In the genomic region with DNA sequence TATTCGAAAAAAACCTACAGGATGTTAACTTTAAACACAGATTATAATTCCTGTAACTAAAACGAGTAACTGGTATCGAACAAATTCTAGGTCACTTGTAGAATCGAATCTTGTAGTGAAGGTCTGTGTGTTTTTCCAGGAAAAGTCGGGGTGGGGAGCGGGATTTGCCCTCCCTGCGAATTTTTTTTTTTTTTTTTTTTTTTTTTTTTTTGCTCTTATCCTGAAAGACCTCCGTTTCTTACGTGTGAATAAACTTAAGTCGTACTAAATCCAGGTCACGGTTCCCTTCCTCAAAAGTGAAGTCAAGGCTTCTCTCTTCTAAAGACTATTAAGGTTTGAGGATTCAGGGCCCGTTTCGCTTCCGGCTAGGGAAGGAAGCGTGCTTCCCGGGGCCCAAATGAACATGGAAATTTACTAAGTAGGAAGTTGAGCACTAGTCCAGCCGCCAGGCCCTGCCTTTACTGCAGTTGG, we compare ENCODE assay signal across 8 cellular contexts. TPM values are rescaled to one million over a fixed set of nuclear protein-coding genes. Genes with fewer than 3 reads are reported as not detected.
DNase-seq lines count a peak whose midpoint lies in the region; ATAC-seq and TF ChIP-seq lines count a peak whose summit lies in the region.

No MANE protein-coding gene starts in this region.

- H3K36me3 ChIP-seq in left ventricle myocardium inferior (no peaks in the 10 kb centered on the region), rectal smooth muscle tissue (ENCODE audit: control insufficient read depth, insufficient read depth, low read length) (no peaks in the 10 kb centered on the region)

- H3K4me1 ChIP-seq in left ventricle myocardium inferior (peaks cover 58% of the 10 kb centered on the region), rectal smooth muscle tissue (ENCODE audit: control insufficient read depth, insufficient read depth, low read length) (peaks cover 9% of the 10 kb centered on the region)

- no peaks in the 10 kb centered on the region for H3K27me3 ChIP-seq in left ventricle myocardium inferior (ENCODE audit: low read depth)
- no peaks in the 10 kb centered on the region for H3K27me3 ChIP-seq in rectal smooth muscle tissue (ENCODE audit: control insufficient read depth, insufficient read depth, low read length)

- no peak for ATAC-seq in HG03196 (IDR thresholded peaks at IDR 0.05; ENCODE audit: unreplicated experiment)

- H3K4me3 ChIP-seq in left ventricle myocardium inferior (peak overlapping the region; percentile 94), rectal smooth muscle tissue (ENCODE audit: low read length) (peak overlapping the region; percentile 90)

- peak overlapping the region; percentile 70 for H3K9ac ChIP-seq in rectal smooth muscle tissue (ENCODE audit: low read length)

- H3K9me3 ChIP-seq in left ventricle myocardium inferior (replicated peaks) = no peaks in the 10 kb centered on the region

- peak overlapping the region; percentile 99 for H3K27ac ChIP-seq in left ventricle myocardium inferior (replicated peaks)
- peak overlapping the region; percentile 96 for H3K27ac ChIP-seq in rectal smooth muscle tissue (ENCODE audit: low read depth, low read length)

- DNase-seq in left ventricle myocardium inferior (no peak), cardiac septum (ENCODE audit: low spot score) (no peak), SW480 (ENCODE audit: low spot score) (peak; percentile 83), fibroblast of peridontal ligament (ENCODE audit: extremely low read depth) (peak; percentile 62), COR-L47 (lab: John Stamatoyannopoulos, UW) (no peak), AG20443 (ENCODE audit: low spot score) (no peak)

- intact Hi-C loops in left ventricle myocardium inferior (cut with micrococcal nuclease) (no loop called here), cardiac septum (cut with DNase I) (loop anchor here (2.0 to 10.0 kb wide), 2 partner anchors 97 to 187 kb away; no protein-coding TSS in a partner anchor)

- TF ChIP-seq CTCF in left ventricle myocardium inferior (IDR thresholded peaks at IDR 0.05; ENCODE audit: borderline replicate concordance) = peak; percentile 28

RNA-seq across cellular contexts. Expression of a gene that starts 0.8 kb away (rescaled TPM):
- total RNA-seq in left ventricle myocardium inferior (26.9 TPM), cardiac septum (25.9 TPM)

Comparison
In these comparisons a context has a peak if more than half of its experiments do, and no peak if none do; other contexts are left out.
1. DNase-seq: peak in SW480 (single experiment) and fibroblast of peridontal ligament (single experiment); none in left ventricle myocardium inferior (single experiment), cardiac septum (single experiment), COR-L47 (single experiment) and AG20443 (single experiment).